In genomic region chr11:89707080-89707479, GRCh38 we compare ENCODE assay signal across 8 cellular contexts. TPM values are rescaled to one million over a fixed set of nuclear protein-coding genes. Genes with fewer than 3 reads are reported as not detected.
"Had no signal": no experiment of that assay in that cellular context is flagged by ENCODE, and none has a peak within 500 bp of the region (broad histone marks: within the 10 kb centered on the region; RNA-seq: fewer than 3 reads in every experiment).

No MANE protein-coding gene starts in this region.

RNA-seq across cellular contexts. Expression of gene TRIM77, which starts 3.0 kb away (rescaled TPM):
- total RNA-seq: HT1080, K562, M059J, PC-9, Peyer's patch, Right ventricle myocardium inferior, RPMI7951, SJCRH30 had no signal
